In the genomic region with DNA sequence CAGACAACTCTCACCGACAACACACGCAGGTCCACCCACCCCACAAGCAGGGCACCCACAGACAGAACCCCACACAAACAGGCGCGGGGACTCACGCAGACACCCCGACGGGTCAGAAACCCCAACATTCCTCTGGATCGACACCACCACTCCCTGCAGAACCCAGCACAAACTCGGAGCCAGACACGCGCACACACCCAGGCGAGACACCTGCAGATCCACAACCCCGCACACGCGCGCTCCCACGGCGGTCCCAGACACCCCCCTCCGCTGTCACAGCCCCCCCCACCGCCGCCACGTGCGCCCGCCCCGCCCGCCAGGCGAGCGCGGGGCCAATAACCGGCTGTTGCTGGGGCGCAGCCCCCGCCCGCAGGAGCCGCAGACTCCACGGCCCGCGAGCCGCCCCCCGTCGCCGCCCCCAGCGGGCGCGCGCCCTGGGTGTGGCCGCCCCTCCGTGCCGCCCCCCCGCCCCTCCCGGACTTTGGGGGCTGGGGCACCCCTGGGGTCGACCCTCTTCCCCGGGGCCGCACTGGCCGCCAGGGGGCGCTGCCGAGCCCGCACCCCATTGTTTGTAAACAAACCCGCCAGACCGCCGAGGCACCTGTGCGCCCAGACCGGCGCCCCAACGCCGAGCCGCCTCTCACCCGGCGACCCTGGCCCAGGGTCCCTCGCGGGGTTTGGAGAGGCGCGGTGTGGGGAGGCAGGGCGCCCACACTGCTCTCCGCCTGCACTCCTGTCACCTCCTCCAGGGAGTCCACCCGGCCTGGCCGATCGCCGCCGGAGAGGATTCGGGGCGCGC, we compare ENCODE assay signal across 8 cellular contexts. TPM values are rescaled to one million over a fixed set of nuclear protein-coding genes. Genes with fewer than 3 reads are reported as not detected.
DNase-seq lines count a peak whose midpoint lies in the region; ATAC-seq and TF ChIP-seq lines count a peak whose summit lies in the region.

No MANE protein-coding gene starts in this region.

- H2BK15ac ChIP-seq in mesenchymal stem cell (ENCODE audit: low read depth, poor library complexity, severe bottlenecking), result peak overlapping the region; percentile 68

- H2AFZ ChIP-seq in mesenchymal stem cell (ENCODE audit: low read depth, low read length), result peak overlapping the region; percentile 10

- peak; percentile 76 for TF ChIP-seq CTCF in GM12864 (IDR thresholded peaks at IDR 0.05; ENCODE audit: low read depth, low read length, missing control alignments)

- peak overlapping the region; percentile 72 for H4K91ac ChIP-seq in mesenchymal stem cell (ENCODE audit: low read length)

- peak overlapping the region; percentile 71 for H3K4me3 ChIP-seq in GM12864 (ENCODE audit: low read depth, low read length)
- H3K4me3 ChIP-seq in mesenchymal stem cell (ENCODE audit: insufficient read depth in 1 of 2, low read depth in 1 of 2, low read length in 2 of 2), result peak overlapping the region; percentile 94 to 96

- peaks cover 50% of the 10 kb centered on the region for H3K4me1 ChIP-seq in mesenchymal stem cell (ENCODE audit: control insufficient read depth, insufficient read depth, low read depth, low read length)

- H3K79me1 ChIP-seq in mesenchymal stem cell (replicated peaks; ENCODE audit: low read length, poor library complexity, severe bottlenecking), result peaks cover 2% of the 10 kb centered on the region

- no peak overlapping the region for H2BK5ac ChIP-seq in mesenchymal stem cell (ENCODE audit: low read depth, low read length, poor library complexity, severe bottlenecking)

- H3K18ac ChIP-seq in mesenchymal stem cell (ENCODE audit: low read depth in 1 of 2, low read length in 2 of 2), result peak overlapping the region; percentile 93 to 98

- no peak for DNase-seq in GM12864 (ENCODE audit: low read depth)
- peak; percentile 82 for DNase-seq in activated CD4-positive, alpha-beta T cell treated with anti-CD3 and anti-CD28 coated beads, Interleukin-2, amount 50 U/mL, for 1 hour
- DNase-seq in effector CD8-positive, alpha-beta T cell (lab: John Stamatoyannopoulos, UW), result peak; percentile 85
- DNase-seq in mesenchymal stem cell, result peak; percentile 56
- DNase-seq in stimulated activated CD8-positive, alpha-beta memory T cell treated with anti-CD3 and anti-CD28 coated beads, Interleukin-15, amount 100 ng/mL, for 24 hours (ENCODE audit: low read depth), result peak; percentile 74

- 3% methylated on average over 48 of the region's 82 CpGs for WGBS in mesenchymal stem cell

- peak overlapping the region; percentile 62 to 65 for H2BK12ac ChIP-seq in mesenchymal stem cell (ENCODE audit: low read length in 2 of 2)

- H2BK120ac ChIP-seq in mesenchymal stem cell (ENCODE audit: low read depth, low read length), result peak overlapping the region; percentile 94

- peak overlapping the region; percentile 58 for H4K8ac ChIP-seq in mesenchymal stem cell (ENCODE audit: low read length)

- H3K23ac ChIP-seq in mesenchymal stem cell (ENCODE audit: low read length in 2 of 2), result peak overlapping the region in 1 of 2 experiments; percentile 81

- H3K4ac ChIP-seq in mesenchymal stem cell (ENCODE audit: low read depth in 1 of 2, low read length in 2 of 2), result peak overlapping the region in 1 of 2 experiments; percentile 67

- TF ChIP-seq EP300 in Ishikawa (IDR thresholded peaks at IDR 0.05; ENCODE audit: borderline replicate concordance), result no peak

- peak overlapping the region; percentile 45 to 85 for H3K14ac ChIP-seq in mesenchymal stem cell (ENCODE audit: low read length in 2 of 2)

- H2AK5ac ChIP-seq in mesenchymal stem cell (ENCODE audit: low read length, severe bottlenecking), result no peak overlapping the region

- H3K27ac ChIP-seq in mesenchymal stem cell (ENCODE audit: low read length, poor library complexity, severe bottlenecking), result peak overlapping the region; percentile 19

- no peak for TF ChIP-seq RAD21 in Ishikawa (IDR thresholded peaks at IDR 0.05; ENCODE audit: low read depth)

- H3K4me2 ChIP-seq in mesenchymal stem cell (ENCODE audit: low read length, poor library complexity, severe bottlenecking), result peak overlapping the region; percentile 73

- H3K27me3 ChIP-seq in mesenchymal stem cell (ENCODE audit: control insufficient read depth in 1 of 2, insufficient read depth in 1 of 2, low read length in 2 of 2), result no peaks in the 10 kb centered on the region

- peaks cover 5 to 8% of the 10 kb centered on the region in 2 experiments for H3K36me3 ChIP-seq in mesenchymal stem cell (ENCODE audit: control insufficient read depth in 1 of 2, insufficient read depth in 2 of 2, low read depth in 1 of 2, low read length in 2 of 2)

- H3K9ac ChIP-seq in mesenchymal stem cell (ENCODE audit: low read length), result peak overlapping the region; percentile 94

- no peaks in the 10 kb centered on the region for H3K9me3 ChIP-seq in mesenchymal stem cell (ENCODE audit: control insufficient read depth, low read length)

- ATAC-seq in GM21381 (IDR thresholded peaks at IDR 0.05; ENCODE audit: unreplicated experiment), result no peak
- ATAC-seq in GM19463 (IDR thresholded peaks at IDR 0.05; ENCODE audit: unreplicated experiment), result no peak

TF ChIP-seq in Ishikawa, 13 proteins besides CTCF, POLR2A, EP300 and RAD21:
- TF ChIP-seq YY1 (IDR thresholded peaks at IDR 0.05; ENCODE audit: low read depth), result no peak
- TF ChIP-seq, protein P1, sequence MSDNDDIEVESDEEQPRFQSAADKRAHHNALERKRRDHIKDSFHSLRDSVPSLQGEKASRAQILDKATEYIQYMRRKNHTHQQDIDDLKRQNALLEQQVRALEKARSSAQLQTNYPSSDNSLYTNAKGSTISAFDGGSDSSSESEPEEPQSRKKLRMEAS (IDR thresholded peaks at IDR 0.05), result peak; percentile 65; the same call in 1 of the 2 replicates
- TF ChIP-seq, protein P2, sequence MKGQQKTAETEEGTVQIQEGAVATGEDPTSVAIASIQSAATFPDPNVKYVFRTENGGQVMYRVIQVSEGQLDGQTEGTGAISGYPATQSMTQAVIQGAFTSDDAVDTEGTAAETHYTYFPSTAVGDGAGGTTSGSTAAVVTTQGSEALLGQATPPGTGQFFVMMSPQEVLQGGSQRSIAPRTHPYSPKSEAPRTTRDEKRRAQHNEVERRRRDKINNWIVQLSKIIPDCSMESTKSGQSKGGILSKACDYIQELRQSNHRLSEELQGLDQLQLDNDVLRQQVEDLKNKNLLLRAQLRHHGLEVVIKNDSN (IDR thresholded peaks at IDR 0.05), result peak; percentile 63; the same call in 1 of the 2 replicates
- peak; percentile 97 for TF ChIP-seq ZBTB7A (IDR thresholded peaks at IDR 0.05; ENCODE audit: low read depth)

RNA-seq across cellular contexts. Expression of a gene that starts 0.7 kb away (rescaled TPM):
- 7.2 TPM for polyA plus RNA-seq in mesenchymal stem cell (2013, experiment 1 of 2)
- polyA plus RNA-seq in mesenchymal stem cell (2013, experiment 2 of 2), result 7.0 TPM

RNA-seq across cellular contexts. Expression of a gene that starts 26.0 kb away (rescaled TPM):
- 16.8 TPM for polyA plus RNA-seq in mesenchymal stem cell (2013, experiment 1 of 2)
- 18.0 TPM for polyA plus RNA-seq in mesenchymal stem cell (2013, experiment 2 of 2)

RNA-seq across cellular contexts. Expression of a gene that starts 44.4 kb away (rescaled TPM):
- 10.7 TPM for polyA plus RNA-seq in mesenchymal stem cell (2013, experiment 1 of 2)
- 11.4 TPM for polyA plus RNA-seq in mesenchymal stem cell (2013, experiment 2 of 2)
